8 cellular contexts compared by ENCODE assay signal in the genomic region with DNA sequence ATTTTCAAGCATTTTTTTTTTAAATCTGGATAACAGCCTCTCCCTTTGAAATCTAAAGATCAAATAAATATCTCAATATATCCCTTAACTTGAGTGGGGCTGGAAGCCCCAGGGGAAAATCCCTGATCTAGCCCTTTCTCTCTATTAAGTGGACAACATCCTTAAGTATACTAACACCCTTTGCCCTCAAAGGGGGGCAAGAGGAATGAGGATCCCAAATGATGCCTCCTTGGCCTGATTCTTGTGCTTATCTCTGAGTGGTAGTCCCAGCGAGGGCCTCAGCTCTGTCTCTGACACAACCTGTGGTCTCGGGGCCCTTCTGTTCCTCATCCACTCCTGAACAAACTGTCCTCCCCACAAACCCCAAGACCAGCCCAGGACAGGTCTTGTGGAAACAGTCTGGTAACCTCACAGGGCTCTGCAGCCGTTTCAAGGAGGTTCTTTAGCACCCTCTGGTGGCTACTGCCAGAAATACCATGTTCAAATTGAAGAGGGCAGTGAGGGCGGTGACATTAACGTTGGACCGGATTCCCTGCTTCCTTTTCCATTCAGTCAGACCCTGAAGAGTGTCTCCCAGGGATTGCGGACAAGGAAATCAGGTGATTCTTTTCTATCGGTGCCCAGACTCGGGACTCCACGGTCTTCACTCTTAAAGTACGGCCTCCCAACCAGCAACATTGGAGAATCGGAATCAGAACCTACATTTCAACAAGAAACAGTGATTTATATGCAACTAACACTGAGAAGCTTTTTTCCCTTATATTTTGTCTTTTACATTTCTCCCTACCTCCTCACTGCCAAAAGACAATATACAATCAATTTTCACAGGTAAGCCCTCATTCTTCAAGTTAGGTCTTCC. TPM values are rescaled to one million over a fixed set of nuclear protein-coding genes. Genes with fewer than 3 reads are reported as not detected.
DNase-seq lines count a peak whose midpoint lies in the region; ATAC-seq, FAIRE-seq and TF ChIP-seq lines count a peak whose summit lies in the region.

No MANE protein-coding gene starts in this region.

- peak; percentile 86 for ATAC-seq in RWPE2 (ENCODE audit: low read depth)

- no peak for TF ChIP-seq POLR2A in transverse colon (IDR thresholded peaks at IDR 0.05)

- peaks cover 28% of the 10 kb centered on the region for H3K27me3 Mint-ChIP-seq in activated T-helper 2 cell treated with anti-CD3 and anti-CD28 coated beads, Interferon-gamma antibody, Interleukin-2, Interleukin-4, amounts not matched to agents 10 μg/mL and 5 μg/mL and 100 μg/mL, durations not matched to agents 14 hours and 24 hours and 36 hours (ENCODE audit: low read depth)
- H3K27me3 Mint-ChIP-seq in osteocyte (ENCODE audit: unreplicated experiment): peaks cover 56% of the 10 kb centered on the region

- H3K4me1 ChIP-seq in RWPE2 (ENCODE audit: insufficient read depth, poor library complexity, severe bottlenecking) (peaks cover 9% of the 10 kb centered on the region), transverse colon (peaks cover 0 to 4% (median 0%) of the 10 kb centered on the region in 4 donors)

- peak; percentile 88 for TF ChIP-seq CTCF in LNCaP clone FGC (IDR thresholded peaks at IDR 0.05; ENCODE audit: control insufficient read depth, extremely low read depth, insufficient read depth)
- peak; percentile 91 for TF ChIP-seq CTCF in RWPE2 (IDR thresholded peaks at IDR 0.05; ENCODE audit: poor library complexity, severe bottlenecking)
- TF ChIP-seq CTCF in osteocyte (IDR thresholded peaks at IDR 0.05): peak; percentile 88
- peak; percentile 74 to 81 (median 79) for TF ChIP-seq CTCF in transverse colon (IDR thresholded peaks at IDR 0.05)

- H3K9me3 Mint-ChIP-seq in activated T-helper 2 cell treated with anti-CD3 and anti-CD28 coated beads, Interferon-gamma antibody, Interleukin-2, Interleukin-4, amounts not matched to agents 10 μg/mL and 5 μg/mL and 100 μg/mL, durations not matched to agents 14 hours and 24 hours and 36 hours: no peaks in the 10 kb centered on the region
- no peaks in the 10 kb centered on the region for H3K9me3 Mint-ChIP-seq in osteocyte (ENCODE audit: unreplicated experiment)

- WGBS in transverse colon (ENCODE audit: low coverage in 1 of 2), 2 donors: 18 to 21% methylated on average over 5 to 12 of the region's 12 CpGs

- H3K36me3 Mint-ChIP-seq in activated T-helper 2 cell treated with anti-CD3 and anti-CD28 coated beads, Interferon-gamma antibody, Interleukin-2, Interleukin-4, amounts not matched to agents 10 μg/mL and 5 μg/mL and 100 μg/mL, durations not matched to agents 14 hours and 24 hours and 36 hours (ENCODE audit: low read depth): no peaks in the 10 kb centered on the region
- H3K36me3 Mint-ChIP-seq in osteocyte (ENCODE audit: unreplicated experiment): no peaks in the 10 kb centered on the region

- in situ Hi-C loops in transverse colon (cut with MboI; ENCODE audit: low pct_ligation_motif_present in 1 of 4, low pct_unique_long_range_greater_than_20kb in 1 of 4, low sequenced_read_pairs in 3 of 4): no loop called here

- H3K27me3 ChIP-seq in RWPE2 (ENCODE audit: insufficient read depth, poor library complexity, severe bottlenecking) (no peaks in the 10 kb centered on the region), transverse colon (no peaks in the 10 kb centered on the region)

- intact Hi-C loops in activated T-helper 2 cell treated with anti-CD3 and anti-CD28 coated beads, Interferon-gamma antibody, Interleukin-2, Interleukin-4, amounts not matched to agents 10 μg/mL and 5 μg/mL and 100 μg/mL, durations not matched to agents 14 hours and 24 hours and 36 hours (cut with micrococcal nuclease): loop anchor here (1.0 to 2.0 kb wide), 5 partner anchors 17 to 252 kb away; no protein-coding TSS in a partner anchor
- intact Hi-C loops in transverse colon (cut with DNase I; ENCODE audit: low total_unique reads): loop anchor here (5.0 kb wide), 1 partner anchor 231 kb away; no protein-coding TSS in a partner anchor

- H3K36me3 ChIP-seq in RWPE2 (ENCODE audit: low read depth): no peaks in the 10 kb centered on the region
- H3K36me3 ChIP-seq in transverse colon: no peaks in the 10 kb centered on the region

- peaks cover 26% of the 10 kb centered on the region for H3K4me1 Mint-ChIP-seq in activated T-helper 2 cell treated with anti-CD3 and anti-CD28 coated beads, Interferon-gamma antibody, Interleukin-2, Interleukin-4, amounts not matched to agents 10 μg/mL and 5 μg/mL and 100 μg/mL, durations not matched to agents 14 hours and 24 hours and 36 hours (ENCODE audit: low read depth)
- H3K4me1 Mint-ChIP-seq in osteocyte (ENCODE audit: unreplicated experiment): peaks cover 2% of the 10 kb centered on the region

- H3K4me3 ChIP-seq in LNCaP clone FGC (ENCODE audit: low read depth, low read length) (no peak overlapping the region), RWPE2 (ENCODE audit: severe bottlenecking) (no peak overlapping the region), transverse colon (no peak overlapping the region)

- no peak overlapping the region for H3K4me3 Mint-ChIP-seq in activated T-helper 2 cell treated with anti-CD3 and anti-CD28 coated beads, Interferon-gamma antibody, Interleukin-2, Interleukin-4, amounts not matched to agents 10 μg/mL and 5 μg/mL and 100 μg/mL, durations not matched to agents 14 hours and 24 hours and 36 hours (ENCODE audit: low read depth)
- H3K4me3 Mint-ChIP-seq in osteocyte (ENCODE audit: unreplicated experiment): peak overlapping the region; percentile 29

- H3K27ac Mint-ChIP-seq in activated T-helper 2 cell treated with anti-CD3 and anti-CD28 coated beads, Interferon-gamma antibody, Interleukin-2, Interleukin-4, amounts not matched to agents 10 μg/mL and 5 μg/mL and 100 μg/mL, durations not matched to agents 14 hours and 24 hours and 36 hours: no peak overlapping the region
- H3K27ac Mint-ChIP-seq in osteocyte (ENCODE audit: unreplicated experiment): no peak overlapping the region

- no peak for TF ChIP-seq EP300 in transverse colon (IDR thresholded peaks at IDR 0.05; ENCODE audit: low read depth)

- H3K27ac ChIP-seq in RWPE2 (ENCODE audit: poor library complexity, severe bottlenecking) (no peak overlapping the region), transverse colon (no peak overlapping the region)

- no peaks in the 10 kb centered on the region for H3K9me3 ChIP-seq in RWPE2 (ENCODE audit: severe bottlenecking)
- H3K9me3 ChIP-seq in transverse colon: no peaks in the 10 kb centered on the region

- peak; percentile 86 for DNase-seq in GM03348 (ENCODE audit: low spot score)
- peak; percentile 73 for DNase-seq in H4 (ENCODE audit: low spot score)
- peak; percentile 50 for DNase-seq in LNCaP clone FGC (ENCODE audit: low read depth)
- DNase-seq in RWPE2 (ENCODE audit: low spot score): no peak
- peak; percentile 30 for DNase-seq in activated T-helper 2 cell treated with anti-CD3 and anti-CD28 coated beads, Interferon-gamma antibody, Interleukin-2, Interleukin-4, amounts not matched to agents 10 μg/mL and 5 μg/mL and 100 μg/mL, durations not matched to agents 14 hours and 24 hours and 36 hours (ENCODE audit: low spot score)
- DNase-seq in frontal cortex (ENCODE audit: low spot score in 2 of 2): peak; percentile 19 to 51
- DNase-seq in osteocyte (ENCODE audit: extremely low spot score, unreplicated experiment): peak; percentile 88
- DNase-seq in transverse colon: peak; percentile 76

- FAIRE-seq in frontal cortex (lab: Jason Lieb, UNC): no peak

RNA-seq across cellular contexts. Expression of a gene that starts 13.0 kb away (rescaled TPM):
- not detected in 2 replicates for total RNA-seq in H4 (2014; rRNA removed; shearing (Covaris generic))
- 82.6 and 87.2 TPM in 2 replicates for total RNA-seq in activated T-helper 2 cell treated with anti-CD3 and anti-CD28 coated beads, Interferon-gamma antibody, Interleukin-2, Interleukin-4, amounts not matched to agents 10 μg/mL and 5 μg/mL and 100 μg/mL, durations not matched to agents 14 hours and 24 hours and 36 hours
- total RNA-seq in frontal cortex (not detected), osteocyte (not detected in 2 replicates), transverse colon (10 to 100 TPM in 1 of 4 donors, 1 to 10 TPM in 1, not detected in 2; 3.4 to 14.9 TPM)
